In the genomic region with DNA sequence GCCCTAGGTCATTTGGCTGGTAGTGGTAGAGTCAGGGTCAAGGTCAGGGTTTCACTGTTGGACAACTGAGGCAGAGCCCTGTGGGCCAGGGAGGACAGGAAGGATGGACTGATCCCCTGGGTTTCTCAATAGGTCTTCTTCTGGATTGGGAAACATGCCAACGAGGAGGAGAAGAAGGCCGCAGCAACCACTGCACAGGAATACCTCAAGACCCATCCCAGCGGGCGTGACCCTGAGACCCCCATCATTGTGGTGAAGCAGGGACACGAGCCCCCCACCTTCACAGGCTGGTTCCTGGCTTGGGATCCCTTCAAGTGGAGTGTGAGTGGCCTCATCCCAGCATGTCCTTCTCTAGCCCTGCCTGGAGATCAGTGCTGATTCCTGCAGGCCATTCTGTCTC, we compare ENCODE assay signal across 29 cellular contexts. TPM values are rescaled to one million over a fixed set of nuclear protein-coding genes. Genes with fewer than 3 reads are reported as not detected.
"Had no signal": no experiment of that assay in that cellular context is flagged by ENCODE, and none has a peak within 500 bp of the region (broad histone marks: within the 10 kb centered on the region; RNA-seq: fewer than 3 reads in every experiment).

No MANE protein-coding gene starts in this region.

- DNase-seq: activated CD4-positive, alpha-beta T cell treated with anti-CD3 and anti-CD28 coated beads for 4 hours; activated CD8-positive, alpha-beta memory T cell treated with anti-CD3 and anti-CD28 coated beads, Interleukin-2, amount 50 U/mL, for 4 hours; activated CD8-positive, alpha-beta T cell treated with anti-CD3 and anti-CD28 coated beads for 36 hours; activated effector memory CD4-positive, alpha-beta T cell treated with Interleukin-2 at 50 U/mL for 16 hours; activated naive CD4-positive, alpha-beta T cell; activated T-cell treated with anti-CD3 and anti-CD28 coated beads, Interleukin-2, amount 50 U/mL, for 1 hour; caudate nucleus; MM.1S; NCI-H1105; NCI-H1436; NCI-H1694 treated with DMSO at 0.1 percent for 48 hours; NCI-H2029 treated with DMSO at 0.1 percent for 48 hours; NCI-H345; NCI-H510A treated with DMSO at 0.1 percent for 48 hours; NCI-H69; NK-92 treated with Interleukin-12 subunit alpha and Interleukin-12 subunit beta, amount 100 ng/mL, for 24 hours; OCI-M1; RPMI8226; SHP77; SW 1271 had no signal

- H3K4me3 Mint-ChIP-seq: activated CD8-positive, alpha-beta T cell treated with anti-CD3 and anti-CD28 coated beads for 36 hours; activated naive CD4-positive, alpha-beta T cell treated with anti-CD3 and anti-CD28 coated beads, Interleukin-2, amount 50 U/mL, for 24 hours; activated T-helper 1 cell treated with anti-CD3 and anti-CD28 coated beads, Interleukin-12 subunit alpha, Interleukin-12 subunit beta, Interleukin-2, Interleukin-4 antibody, amounts not matched to agents 30 ng/mL and 10 ng/mL and 1 ng/mL, durations not matched to agents 14 hours and 24 hours and 36 hours had no signal

- H3K4me3 ChIP-seq: breast epithelium, SJSA1 had no signal

- H3K4me1 Mint-ChIP-seq: activated naive CD4-positive, alpha-beta T cell treated with anti-CD3 and anti-CD28 coated beads, Interleukin-2, amount 50 U/mL, for 24 hours had no signal

- H3K9me3 Mint-ChIP-seq: activated CD8-positive, alpha-beta T cell treated with anti-CD3 and anti-CD28 coated beads for 36 hours; activated naive CD4-positive, alpha-beta T cell treated with anti-CD3 and anti-CD28 coated beads, Interleukin-2, amount 50 U/mL, for 24 hours; activated T-helper 1 cell treated with anti-CD3 and anti-CD28 coated beads, Interleukin-12 subunit alpha, Interleukin-12 subunit beta, Interleukin-2, Interleukin-4 antibody, amounts not matched to agents 30 ng/mL and 10 ng/mL and 1 ng/mL, durations not matched to agents 14 hours and 24 hours and 36 hours had no signal

- H3K27ac Mint-ChIP-seq: activated CD8-positive, alpha-beta T cell treated with anti-CD3 and anti-CD28 coated beads for 36 hours; activated naive CD4-positive, alpha-beta T cell treated with anti-CD3 and anti-CD28 coated beads, Interleukin-2, amount 50 U/mL, for 24 hours; activated T-helper 1 cell treated with anti-CD3 and anti-CD28 coated beads, Interleukin-12 subunit alpha, Interleukin-12 subunit beta, Interleukin-2, Interleukin-4 antibody, amounts not matched to agents 30 ng/mL and 10 ng/mL and 1 ng/mL, durations not matched to agents 14 hours and 24 hours and 36 hours had no signal

- H3K27me3 ChIP-seq: breast epithelium, SJSA1 had no signal

- H3K4me1 ChIP-seq: breast epithelium, SJSA1 had no signal

- ATAC-seq: activated CD4-positive, CD25-positive, alpha-beta regulatory T cell treated with anti-CD3 and anti-CD28 coated beads, Interleukin-2, amount 50 U/mL, for 24 hours; activated CD8-positive, alpha-beta T cell treated with anti-CD3 and anti-CD28 coated beads for 36 hours; Panc1; SK-N-SH treated with all-trans-retinoic acid at 6 μM for 48 hours had no signal

- H3K27me3 Mint-ChIP-seq: activated CD8-positive, alpha-beta T cell treated with anti-CD3 and anti-CD28 coated beads for 36 hours; activated naive CD4-positive, alpha-beta T cell treated with anti-CD3 and anti-CD28 coated beads, Interleukin-2, amount 50 U/mL, for 24 hours had no signal

- H3K27ac ChIP-seq: breast epithelium, KMS-11, SJSA1 had no signal

- H3K36me3 ChIP-seq: breast epithelium, SJSA1 had no signal

- H3K9me3 ChIP-seq: breast epithelium, SJSA1 had no signal

RNA-seq across cellular contexts. Expression of a gene that starts 18.1 kb away (rescaled TPM):
- total RNA-seq: activated CD8-positive, alpha-beta T cell treated with anti-CD3 and anti-CD28 coated beads for 36 hours; activated T-helper 1 cell treated with anti-CD3 and anti-CD28 coated beads, Interleukin-12 subunit alpha, Interleukin-12 subunit beta, Interleukin-2, Interleukin-4 antibody, amounts not matched to agents 30 ng/mL and 10 ng/mL and 1 ng/mL, durations not matched to agents 14 hours and 24 hours and 36 hours; SJSA1; T-helper 1 cell treated with Interleukin-12 subunit alpha and Interleukin-12 subunit beta and Interleukin-4 antibody, amounts not matched to agents 30 ng/mL and 1 ng/mL, for 36 hours had no signal
